ENCODE assay signal across 8 cellular contexts in the genomic region with DNA sequence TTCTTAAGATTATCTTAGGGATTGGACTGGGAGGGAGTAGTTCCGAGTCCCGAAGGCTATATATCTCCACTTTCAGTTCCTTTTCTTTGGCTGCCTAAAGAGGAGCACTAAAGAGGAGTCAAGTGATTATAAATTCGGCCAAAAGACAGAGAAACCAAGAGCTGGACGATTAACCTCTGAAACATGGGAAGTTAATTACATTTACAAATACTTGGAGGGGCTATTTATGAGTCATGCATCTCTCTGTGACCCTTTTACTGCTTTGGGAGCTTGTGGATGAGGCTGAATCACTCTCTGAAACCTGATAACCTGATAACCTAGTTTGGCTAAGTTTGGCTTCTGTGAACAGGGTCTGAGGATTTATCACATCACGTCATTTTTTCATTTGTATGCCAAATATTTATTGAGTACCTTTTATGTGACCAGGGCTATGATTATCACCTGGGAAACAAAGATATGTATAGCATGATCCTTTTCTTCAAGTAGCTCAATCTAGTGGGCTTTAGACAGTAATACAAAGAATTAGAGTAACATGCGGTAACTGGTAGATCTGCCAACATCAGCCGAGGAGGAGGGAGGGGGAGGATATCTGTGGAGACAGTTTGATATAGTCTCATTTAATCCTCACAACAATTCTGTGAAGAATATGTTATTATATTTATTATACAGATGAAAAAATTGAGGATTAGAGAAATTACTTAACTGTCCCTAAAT.
DNase-seq lines count a peak whose midpoint lies in the region; TF ChIP-seq lines count a peak whose summit lies in the region.

No MANE protein-coding gene starts in this region.

- no peaks in the 10 kb centered on the region for H3K27me3 Mint-ChIP-seq in activated CD4-positive, alpha-beta T cell treated with anti-CD3 and anti-CD28 coated beads, Interleukin-2, amount 10 ng/mL, durations not matched to agents 24 days and 14 days

- H3K27me3 ChIP-seq in adrenal gland (no peaks in the 10 kb centered on the region), tibial artery (no peaks in the 10 kb centered on the region)

- DNase-seq in NCI-H2107 treated with DMSO at 0.1 percent for 48 hours (lab: John Stamatoyannopoulos, UW; ENCODE audit: unreplicated experiment): peak; percentile 75
- no peak for DNase-seq in NCI-H2107 (lab: John Stamatoyannopoulos, UW)
- DNase-seq in adrenal gland: peak in 2 of 7 donors; percentile 10 to 29
- DNase-seq in kidney glomerular epithelial cell (lab: John Stamatoyannopoulos, UW): peak; percentile 55
- DNase-seq in tibial artery: no peak
- DNase-seq in HK-2 (ENCODE audit: unreplicated experiment): no peak
- DNase-seq in activated CD4-positive, alpha-beta T cell treated with anti-CD3 and anti-CD28 coated beads, Interleukin-2, amount 10 ng/mL, durations not matched to agents 24 days and 14 days: no peak
- no peak for DNase-seq in NCI-H2081 treated with DMSO at 0.1 percent for 48 hours (lab: John Stamatoyannopoulos, UW)

- H3K9me3 Mint-ChIP-seq in activated CD4-positive, alpha-beta T cell treated with anti-CD3 and anti-CD28 coated beads, Interleukin-2, amount 10 ng/mL, durations not matched to agents 24 days and 14 days: peaks cover 2% of the 10 kb centered on the region

- no peak overlapping the region for H3K27ac Mint-ChIP-seq in activated CD4-positive, alpha-beta T cell treated with anti-CD3 and anti-CD28 coated beads, Interleukin-2, amount 10 ng/mL, durations not matched to agents 24 days and 14 days

- H3K36me3 ChIP-seq in adrenal gland (replicated peaks in 1 of 2) (no peaks in the 10 kb centered on the region), tibial artery (no peaks in the 10 kb centered on the region)

- peaks cover 28% of the 10 kb centered on the region for H3K4me1 Mint-ChIP-seq in activated CD4-positive, alpha-beta T cell treated with anti-CD3 and anti-CD28 coated beads, Interleukin-2, amount 10 ng/mL, durations not matched to agents 24 days and 14 days

- peaks cover 20 to 39% of the 10 kb centered on the region in 2 donors for H3K4me1 ChIP-seq in adrenal gland (replicated peaks in 1 of 2)
- H3K4me1 ChIP-seq in tibial artery: peaks cover 0 to 63% (median 34%) of the 10 kb centered on the region in 4 donors

- H3K4me3 Mint-ChIP-seq in activated CD4-positive, alpha-beta T cell treated with anti-CD3 and anti-CD28 coated beads, Interleukin-2, amount 10 ng/mL, durations not matched to agents 24 days and 14 days: no peak overlapping the region

- H3K9me3 ChIP-seq in adrenal gland (replicated peaks in 1 of 3) (no peaks in the 10 kb centered on the region), tibial artery (no peaks in the 10 kb centered on the region)

- 10 to 12% (median 11%) methylated on average over 7 of the region's 7 CpGs for WGBS in adrenal gland, 4 donors

- TF ChIP-seq POLR2A in adrenal gland (IDR thresholded peaks at IDR 0.05): no peak

- peaks cover 18% of the 10 kb centered on the region for H3K36me3 Mint-ChIP-seq in activated CD4-positive, alpha-beta T cell treated with anti-CD3 and anti-CD28 coated beads, Interleukin-2, amount 10 ng/mL, durations not matched to agents 24 days and 14 days (ENCODE audit: low read depth)

- TF ChIP-seq CTCF in adrenal gland (IDR thresholded peaks at IDR 0.05) (no peak), tibial artery (IDR thresholded peaks at IDR 0.05) (no peak)

- intact Hi-C loops in adrenal gland (cut with DNase I) (no loop called here), tibial artery (cut with DNase I; ENCODE audit: low total_unique reads) (no loop called here)
- intact Hi-C loops in activated CD4-positive, alpha-beta T cell treated with anti-CD3 and anti-CD28 coated beads, Interleukin-2, amount 10 ng/mL, durations not matched to agents 24 days and 14 days (cut with micrococcal nuclease): no loop called here

- H3K4me3 ChIP-seq in adrenal gland (peak overlapping the region in 2 of 4 donors; percentile 1 to 23), tibial artery (peak overlapping the region; percentile 43 to 52)

- H3K27ac ChIP-seq in adrenal gland (peak overlapping the region; percentile 34 to 70 (median 44)), tibial artery (peak overlapping the region; percentile 76 to 77)

Comparison
In these comparisons a context has a peak if more than half of its experiments do, and no peak if none do; other contexts are left out.
1. DNase-seq: peak in NCI-H2107 treated with DMSO at 0.1 percent for 48 hours (single experiment) and kidney glomerular epithelial cell (single experiment); none in NCI-H2107 (single experiment), tibial artery (0 of 2), HK-2 (single experiment), activated CD4-positive, alpha-beta T cell treated with anti-CD3 and anti-CD28 coated beads, Interleukin-2, amount 10 ng/mL, durations not matched to agents 24 days and 14 days (single experiment) and NCI-H2081 treated with DMSO at 0.1 percent for 48 hours (single experiment).